ENCODE assay signal across 1 cellular context in the genomic region with DNA sequence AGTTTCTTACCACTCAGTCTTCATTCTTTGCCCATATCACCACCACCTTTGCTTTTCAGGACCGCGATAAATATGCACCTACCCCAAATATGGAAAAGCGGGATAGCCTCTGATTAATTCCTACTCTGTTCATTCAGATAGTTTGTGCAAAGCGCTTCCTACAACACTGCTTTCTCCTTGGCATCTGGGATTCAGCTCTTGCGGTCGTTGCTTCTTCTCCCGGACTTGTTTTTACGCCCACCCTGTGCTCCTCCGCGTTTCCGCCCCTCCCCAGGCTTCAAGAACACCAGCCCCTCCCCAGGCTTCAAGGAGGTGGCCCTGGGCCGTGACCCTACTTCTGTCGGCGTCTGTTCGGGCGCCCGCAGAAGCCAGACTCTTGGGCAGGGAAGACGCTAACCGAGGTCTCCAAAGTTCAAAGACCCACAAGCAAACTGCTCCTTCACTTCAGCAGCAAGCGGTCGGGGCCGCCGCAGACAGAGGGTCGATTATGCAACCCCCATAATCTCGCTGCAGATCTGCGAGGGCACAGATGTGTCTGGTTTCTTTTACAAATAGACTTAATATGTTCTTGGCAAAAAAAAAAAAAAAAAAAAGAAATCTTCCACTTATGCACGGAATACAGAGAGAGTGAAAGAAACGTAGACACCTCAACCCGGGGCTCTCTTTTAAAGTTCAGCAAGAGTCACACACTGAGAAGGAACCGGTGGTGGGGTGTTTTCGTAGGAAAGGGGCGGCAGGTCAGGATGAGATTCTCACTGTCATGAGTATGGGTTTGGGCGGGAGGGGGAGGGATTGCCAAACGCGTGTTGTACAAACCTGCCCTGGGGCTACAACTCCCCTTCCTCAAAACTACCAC.
TF ChIP-seq lines count a peak whose summit lies in the region.

No MANE protein-coding gene starts in this region.

TF ChIP-seq in HepG2, 621 proteins besides CTCF, POLR2A, EP300 and RAD21:
- TF ChIP-seq FOXJ3 (CRISPR knock-in tag; IDR thresholded peaks at IDR 0.05; ENCODE audit: borderline replicate concordance): no peak
- no peak for TF ChIP-seq ZNF276 (CRISPR knock-in tag; IDR thresholded peaks at IDR 0.05; ENCODE audit: low read depth)
- TF ChIP-seq ATF1 (CRISPR knock-in tag; IDR thresholded peaks at IDR 0.05): no peak
- no peak for TF ChIP-seq NCOA5 (CRISPR knock-in tag; IDR thresholded peaks at IDR 0.05)
- TF ChIP-seq ARID3A (IDR thresholded peaks at IDR 0.05; ENCODE audit: low read depth, low read length): no peak
- TF ChIP-seq BORCS8-MEF2B (CRISPR knock-in tag; IDR thresholded peaks at IDR 0.05): no peak
- no peak for TF ChIP-seq CBFB (CRISPR knock-in tag; IDR thresholded peaks at IDR 0.05)
- TF ChIP-seq DMAP1 (CRISPR knock-in tag; IDR thresholded peaks at IDR 0.05): no peak
- no peak for TF ChIP-seq ZNF331 (CRISPR knock-in tag; IDR thresholded peaks at IDR 0.05)
- TF ChIP-seq ZNF761 (CRISPR knock-in tag; conservative IDR thresholded peaks at IDR 0.05): no peak
- no peak for TF ChIP-seq SAFB2 (CRISPR knock-in tag; IDR thresholded peaks at IDR 0.05; ENCODE audit: borderline replicate concordance, low read depth)
- no peak for TF ChIP-seq ATM (IDR thresholded peaks at IDR 0.05; ENCODE audit: borderline replicate concordance)
